21 cellular contexts compared by ENCODE assay signal in genomic region chrX:121569609-121570008, GRCh38.
DNase-seq lines count a peak whose midpoint lies in the region; ATAC-seq, FAIRE-seq and TF ChIP-seq lines count a peak whose summit lies in the region.
"Had no signal": no experiment of that assay in that cellular context is flagged by ENCODE, and none has a peak within 500 bp of the region (broad histone marks: within the 10 kb centered on the region; RNA-seq: fewer than 3 reads in every experiment).

No MANE protein-coding gene starts in this region.

- TF ChIP-seq CTCF in GM12878 (IDR thresholded peaks at IDR 0.05 in 2 of 3, conservative IDR thresholded peaks at IDR 0.05 in 1 of 3; ENCODE audit: control insufficient read depth in 2 of 3, extremely low read depth in 1 of 3, insufficient read depth in 1 of 3, low read depth in 3 of 3, low read length in 3 of 3): no peak

- H3K4me2 ChIP-seq in GM12878 (ENCODE audit: control insufficient read depth, insufficient read depth): no peak overlapping the region
- H3K4me2 ChIP-seq in mesendoderm (ENCODE audit: low read length): no peak overlapping the region
- H3K4me2 ChIP-seq: GM23338 had no signal

- no peak overlapping the region for H4K8ac ChIP-seq in mesendoderm (ENCODE audit: low read depth, low read length)

- intact Hi-C loops in GM12878 (cut with micrococcal nuclease; ENCODE audit: unreplicated experiment): no loop called here

- no peak for TF ChIP-seq POLR2A in GM12878 (IDR thresholded peaks at IDR 0.05; ENCODE audit: low read depth, low read length)

- H3K36me3 ChIP-seq in GM12878 (ENCODE audit: control insufficient read depth in 2 of 2, insufficient read depth in 2 of 2, low read length in 1 of 2): no peaks in the 10 kb centered on the region
- no peaks in the 10 kb centered on the region for H3K36me3 ChIP-seq in mesendoderm (ENCODE audit: control insufficient read depth, insufficient read depth, low read length)
- H3K36me3 ChIP-seq: adrenal gland, BE2C had no signal

- in situ Hi-C loops in GM12878 (cut with MboI): no loop called here

- H4K5ac ChIP-seq in mesendoderm (ENCODE audit: low read length): no peak overlapping the region

- SMC1A ChIA-PET in GM12878 (lab: Charles Lee; ENCODE audit: uncharacterized antibody, unreplicated experiment): interaction anchor here (1.8 to 2.6 kb wide), 2 partner anchors 12 to 780 kb away, joined by 6 to 19 read pairs; no protein-coding TSS in a partner anchor

- 12% methylated on average over 4 of the region's 4 CpGs for WGBS in GM12878 (ENCODE audit: insufficient coverage, insufficient replicate concordance, low lambda C conversion rate, missing lambda C conversion rate)
- no CpG with 5 or more reads among the region's 4 CpGs for WGBS in mesendoderm (ENCODE audit: extremely low coverage, insufficient coverage, low lambda C conversion rate)

- no peak overlapping the region for H2BK15ac ChIP-seq in mesendoderm (replicated peaks; ENCODE audit: low read depth)

- H3K79me1 ChIP-seq in mesendoderm (ENCODE audit: low read length): no peaks in the 10 kb centered on the region

- H2BK5ac ChIP-seq in mesendoderm (ENCODE audit: low read length): no peak overlapping the region

- no peak overlapping the region for H2BK120ac ChIP-seq in mesendoderm (ENCODE audit: low read depth, low read length)

- peak; percentile 74 for ATAC-seq in GM18867 (IDR thresholded peaks at IDR 0.05; ENCODE audit: unreplicated experiment)
- peak; percentile 87 for ATAC-seq in GM21717 (IDR thresholded peaks at IDR 0.05; ENCODE audit: unreplicated experiment)
- peak; percentile 67 for ATAC-seq in HG03097 (IDR thresholded peaks at IDR 0.05; ENCODE audit: low FRiP score, unreplicated experiment)
- ATAC-seq in GM12878: peak; percentile 90
- no peak for ATAC-seq in HG03280 (IDR thresholded peaks at IDR 0.05; ENCODE audit: unreplicated experiment)
- ATAC-seq: activated T-cell treated with anti-CD3 and anti-CD28 coated beads, Interleukin-2, amount 50 U/mL, for 72 hours; GM23338; left lobe of liver; naive thymus-derived CD8-positive, alpha-beta T cell had no signal

- H3K9me3 ChIP-seq in GM12878 (replicated peaks; ENCODE audit: control insufficient read depth, insufficient read depth, low read length): no peaks in the 10 kb centered on the region; the same call in 2 of the 3 replicates
- H3K9me3 ChIP-seq: adrenal gland, BE2C had no signal

- no peak for TF ChIP-seq RAD21 in GM12878 (IDR thresholded peaks at IDR 0.05; ENCODE audit: insufficient read depth, low read depth, low read length)

- TF ChIP-seq EP300 in GM12878 (IDR thresholded peaks at IDR 0.05; ENCODE audit: borderline replicate concordance in 1 of 2, control insufficient read depth in 1 of 2, low read depth in 2 of 2, low read length in 2 of 2): no peak

- DNase-seq in GM12878 (ENCODE audit: low read depth, low spot score) (peak; percentile 30), mesendoderm (no peak), HuH-7.5 (ENCODE audit: low spot score) (no peak)
- DNase-seq in activated CD4-positive, CD25-positive, alpha-beta regulatory T cell (lab: John Stamatoyannopoulos, UW): no peak
- DNase-seq: activated CD4-positive, alpha-beta T cell treated with anti-CD3 and anti-CD28 coated beads, Interleukin-2, amount 10 ng/mL, durations not matched to agents 24 days and 14 days; activated T-cell treated with anti-CD3 and anti-CD28 coated beads, Interleukin-2, amount 50 U/mL, for 72 hours; BE2C; DND-41; hippocampal formation; naive thymus-derived CD8-positive, alpha-beta T cell; NCI-H187 treated with DMSO at 0.1 percent for 48 hours; NCI-H774; stimulated activated CD4-positive, alpha-beta T cell treated with anti-CD3 and anti-CD28 coated beads, Interleukin-4, amount 100 ng/mL, for 24 hours; stimulated activated naive CD4-positive, alpha-beta T cell had no signal

- H3K56ac ChIP-seq in mesendoderm (ENCODE audit: low read length): no peak overlapping the region

- POLR2A ChIA-PET in GM12878 (lab: Charles Lee): no interaction called here

- H3K79me2 ChIP-seq in GM12878 (ENCODE audit: control insufficient read depth, insufficient read depth, low read length): no peaks in the 10 kb centered on the region
- no peaks in the 10 kb centered on the region for H3K79me2 ChIP-seq in mesendoderm (ENCODE audit: control insufficient read depth, insufficient read depth, low read length)

- H3K23ac ChIP-seq in mesendoderm (ENCODE audit: low read length): no peak overlapping the region

- RAD21 ChIA-PET in GM12878 (lab: Charles Lee; ENCODE audit: unreplicated experiment): no interaction called here

- no peak overlapping the region for H3K4me3 ChIP-seq in GM12878
- no peak overlapping the region for H3K4me3 ChIP-seq in mesendoderm (ENCODE audit: low read length)
- H3K4me3 ChIP-seq: adrenal gland, GM23338 had no signal

- H3K9ac ChIP-seq in GM12878 (ENCODE audit: control insufficient read depth, insufficient read depth, low read length): no peak overlapping the region
- H3K9ac ChIP-seq in mesendoderm (ENCODE audit: low read length): no peak overlapping the region

- no TSS peak for BruUV-seq in GM12878 (replicated peaks; lab: Mats Ljungman, UMichigan)

- no peak overlapping the region for H2AFZ ChIP-seq in GM12878 (ENCODE audit: control insufficient read depth, low read depth, low read length)
- H2AFZ ChIP-seq: GM23338 had no signal

- no peak for FAIRE-seq in GM12878 (lab: Jason Lieb, UNC)

- H3K18ac ChIP-seq in mesendoderm (ENCODE audit: low read length): no peak overlapping the region

- H3K27me3 ChIP-seq in GM12878 (replicated peaks in 1 of 2; ENCODE audit: control insufficient read depth in 2 of 2, insufficient read depth in 2 of 2, low read length in 1 of 2) (no peaks in the 10 kb centered on the region), mesendoderm (ENCODE audit: insufficient read depth, low read length, poor library complexity) (no peaks in the 10 kb centered on the region)
- H3K27me3 ChIP-seq: adrenal gland, BE2C had no signal

- H2AK5ac ChIP-seq in mesendoderm (ENCODE audit: low read length): no peak overlapping the region

- no peaks in the 10 kb centered on the region for H4K20me1 ChIP-seq in GM12878 (ENCODE audit: control insufficient read depth, insufficient read depth)

- CTCF ChIA-PET in GM12878 (lab: Yijun Ruan, JAX): interaction anchor here (1.1 to 1.3 kb wide), 2 partner anchors 569 to 779 kb away, joined by 3 read pairs; no protein-coding TSS in a partner anchor

- H3K4ac ChIP-seq in mesendoderm (ENCODE audit: low read depth, low read length): no peak overlapping the region

- H3K4me1 ChIP-seq in GM12878 (ENCODE audit: control insufficient read depth, insufficient read depth, low read length) (peaks cover 4% of the 10 kb centered on the region; the same call in 1 of the 2 replicates), mesendoderm (ENCODE audit: control insufficient read depth, low read depth, low read length) (no peaks in the 10 kb centered on the region)
- H3K4me1 ChIP-seq: adrenal gland, BE2C had no signal

- H3K27ac ChIP-seq in GM12878 (ENCODE audit: control insufficient read depth, insufficient read depth) (no peak overlapping the region), mesendoderm (ENCODE audit: low read depth, low read length) (no peak overlapping the region)
- H3K27ac ChIP-seq: adrenal gland had no signal

TF ChIP-seq in GM12878, 131 proteins besides CTCF, POLR2A, EP300 and RAD21 (continues in another document):
- TF ChIP-seq, protein P1, sequence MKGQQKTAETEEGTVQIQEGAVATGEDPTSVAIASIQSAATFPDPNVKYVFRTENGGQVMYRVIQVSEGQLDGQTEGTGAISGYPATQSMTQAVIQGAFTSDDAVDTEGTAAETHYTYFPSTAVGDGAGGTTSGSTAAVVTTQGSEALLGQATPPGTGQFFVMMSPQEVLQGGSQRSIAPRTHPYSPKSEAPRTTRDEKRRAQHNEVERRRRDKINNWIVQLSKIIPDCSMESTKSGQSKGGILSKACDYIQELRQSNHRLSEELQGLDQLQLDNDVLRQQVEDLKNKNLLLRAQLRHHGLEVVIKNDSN (IDR thresholded peaks at IDR 0.05; ENCODE audit: borderline replicate concordance, extremely low read length, insufficient read depth, low read depth, low read length): peak; percentile 34
- TF ChIP-seq RUNX3 (IDR thresholded peaks at IDR 0.05; ENCODE audit: low read length) (peak; percentile 56), BCL3 (IDR thresholded peaks at IDR 0.05; ENCODE audit: borderline replicate concordance, insufficient read depth, low read depth, low read length, poor library complexity, severe bottlenecking) (no peak), MEF2B (IDR thresholded peaks at IDR 0.05; ENCODE audit: partially characterized antibody, poor library complexity, severe bottlenecking) (peak; percentile 71), POLR2AphosphoS5 (IDR thresholded peaks at IDR 0.05; ENCODE audit: low read length) (no peak), TCF12 (IDR thresholded peaks at IDR 0.05; ENCODE audit: low read depth, low read length) (no peak), YY1 (IDR thresholded peaks at IDR 0.05; ENCODE audit: low read depth, low read length) (peak; percentile 57; the same call in 1 of the 2 replicates), MYB (IDR thresholded peaks at IDR 0.05; ENCODE audit: borderline replicate concordance, low read depth, low read length) (no peak), JUNB (IDR thresholded peaks at IDR 0.05) (peak; percentile 57), NFYA (IDR thresholded peaks at IDR 0.05; ENCODE audit: borderline replicate concordance, low read depth, low read length) (no peak)
